ENCODE assay signal across 8 cellular contexts in the genomic region with DNA sequence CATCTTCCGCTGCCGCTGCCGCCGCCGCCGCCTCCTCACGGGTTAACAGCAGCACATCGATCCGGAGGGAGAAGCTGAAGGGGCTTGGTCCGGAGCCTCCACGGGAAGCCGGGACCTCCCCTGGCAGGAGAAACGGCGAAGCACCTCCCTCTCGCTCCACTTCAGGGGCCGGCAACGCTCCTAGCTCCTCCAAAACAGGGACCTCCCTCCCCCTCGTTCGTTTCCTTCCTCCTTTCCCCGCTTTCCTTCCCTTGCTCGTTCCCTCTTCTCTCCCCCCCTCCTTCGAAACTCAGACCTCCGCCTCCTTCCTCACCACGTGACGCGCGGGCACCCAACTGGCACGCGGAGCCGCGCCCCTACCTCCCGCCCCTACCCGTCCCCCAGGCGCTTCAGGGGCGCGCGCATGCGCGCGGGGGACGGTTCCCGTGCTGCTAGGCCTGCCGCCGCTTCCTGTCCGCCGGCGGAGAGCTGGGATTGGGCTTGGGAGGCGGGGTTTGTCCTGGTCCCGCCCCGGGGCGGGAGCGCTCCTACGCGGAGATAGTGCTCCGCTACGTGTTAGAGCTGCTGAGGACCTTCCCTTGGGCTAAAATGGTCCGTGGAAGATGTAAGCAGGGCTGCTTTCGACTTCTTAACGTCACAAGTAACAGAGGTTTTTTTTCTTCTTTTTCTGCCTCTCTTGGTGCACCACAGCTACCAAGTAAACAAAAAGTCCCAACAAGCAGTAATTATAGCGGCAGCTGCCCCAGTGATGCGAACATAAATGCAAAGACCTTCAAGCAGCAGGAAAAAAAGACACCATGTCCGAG. TPM values are rescaled to one million over a fixed set of nuclear protein-coding genes. Genes with fewer than 3 reads are reported as not detected.
DNase-seq lines count a peak whose midpoint lies in the region; ATAC-seq and TF ChIP-seq lines count a peak whose summit lies in the region.

A gene with protein sequence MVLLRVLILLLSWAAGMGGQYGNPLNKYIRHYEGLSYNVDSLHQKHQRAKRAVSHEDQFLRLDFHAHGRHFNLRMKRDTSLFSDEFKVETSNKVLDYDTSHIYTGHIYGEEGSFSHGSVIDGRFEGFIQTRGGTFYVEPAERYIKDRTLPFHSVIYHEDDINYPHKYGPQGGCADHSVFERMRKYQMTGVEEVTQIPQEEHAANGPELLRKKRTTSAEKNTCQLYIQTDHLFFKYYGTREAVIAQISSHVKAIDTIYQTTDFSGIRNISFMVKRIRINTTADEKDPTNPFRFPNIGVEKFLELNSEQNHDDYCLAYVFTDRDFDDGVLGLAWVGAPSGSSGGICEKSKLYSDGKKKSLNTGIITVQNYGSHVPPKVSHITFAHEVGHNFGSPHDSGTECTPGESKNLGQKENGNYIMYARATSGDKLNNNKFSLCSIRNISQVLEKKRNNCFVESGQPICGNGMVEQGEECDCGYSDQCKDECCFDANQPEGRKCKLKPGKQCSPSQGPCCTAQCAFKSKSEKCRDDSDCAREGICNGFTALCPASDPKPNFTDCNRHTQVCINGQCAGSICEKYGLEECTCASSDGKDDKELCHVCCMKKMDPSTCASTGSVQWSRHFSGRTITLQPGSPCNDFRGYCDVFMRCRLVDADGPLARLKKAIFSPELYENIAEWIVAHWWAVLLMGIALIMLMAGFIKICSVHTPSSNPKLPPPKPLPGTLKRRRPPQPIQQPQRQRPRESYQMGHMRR (minus strand): TSS at position 176 of the 806 bp plus-strand sequence. CDS start 173 bp downstream, at position 3.

- peak; percentile 46 to 90 for TF ChIP-seq POLR2A in heart left ventricle (IDR thresholded peaks at IDR 0.05)
- peak in 3 of 4 donors; percentile 58 to 95 (median 93) for TF ChIP-seq POLR2A in upper lobe of left lung (IDR thresholded peaks at IDR 0.05)

- H3K4me1 ChIP-seq in heart left ventricle (peaks cover 0 to 38% (median 25%) of the 10 kb centered on the region in 12 donors), upper lobe of left lung (peaks cover 18 to 35% (median 28%) of the 10 kb centered on the region in 4 donors)

- TF ChIP-seq CTCF in GM12875 (IDR thresholded peaks at IDR 0.05; ENCODE audit: borderline replicate concordance, insufficient read depth, low read depth, low read length) (no peak), heart left ventricle (IDR thresholded peaks at IDR 0.05) (peak in 1 of 12 donors; percentile 5), upper lobe of left lung (IDR thresholded peaks at IDR 0.05) (peak in 1 of 6 experiments; percentile 19)

- H3K27ac Mint-ChIP-seq in T-cell: peak within 1 kb of the TSS; percentile 89 to 91

- no peaks in the 10 kb centered on the region for H3K27me3 Mint-ChIP-seq in T-cell

- peaks cover 4% of the 10 kb centered on the region for H3K36me3 Mint-ChIP-seq in T-cell

- intact Hi-C loops in heart left ventricle (cut with DNase I): loop anchor here in 9 of 10 donors (1.0 to 10.0 kb wide), 16 partner anchors 21 to 522 kb away; a partner anchor contains a TSS
- intact Hi-C loops in posterior cingulate gyrus (cut with DNase I): loop anchor here (1.0 to 5.0 kb wide), 2 partner anchors 22 to 72 kb away; a partner anchor contains a TSS

- peak within 1 kb of the TSS; percentile 94 for H3K27ac ChIP-seq in adipose tissue (ENCODE audit: low read depth, low read length)
- H3K27ac ChIP-seq in heart left ventricle: peak within 1 kb of the TSS; percentile 94 to 98 (median 98)
- peak within 1 kb of the TSS; percentile 96 to 99 (median 97) for H3K27ac ChIP-seq in upper lobe of left lung

- H3K27me3 ChIP-seq in heart left ventricle: no peaks in the 10 kb centered on the region
- no peaks in the 10 kb centered on the region for H3K27me3 ChIP-seq in upper lobe of left lung

- no peaks in the 10 kb centered on the region for H3K9me3 Mint-ChIP-seq in T-cell

- H3K4me3 ChIP-seq in GM12875 (ENCODE audit: low read depth, low read length) (peak within 1 kb of the TSS; percentile 94), heart left ventricle (peak within 1 kb of the TSS; percentile 75 to 95 (median 91)), upper lobe of left lung (peak within 1 kb of the TSS; percentile 81 to 94 (median 90))

- TF ChIP-seq EP300 in upper lobe of left lung (IDR thresholded peaks at IDR 0.05): no peak

- CTCF ChIA-PET in T-cell (lab: Charles Lee): interaction anchor here (0.6 to 1.8 kb wide), 9 partner anchors 10 to 299 kb away, joined by 3 to 35 read pairs (median 3); a partner anchor contains a TSS

- H3K4me3 Mint-ChIP-seq in T-cell: peak within 1 kb of the TSS; percentile 92 to 98 (median 93)

- WGBS in adipose tissue, 3 donors: 0% methylated on average over 54 to 62 of the region's 62 CpGs
- WGBS in heart left ventricle, 4 donors: 0 to 1% (median 1%) methylated on average over 43 to 62 of the region's 62 CpGs
- WGBS in upper lobe of left lung, 2 donors: 1% methylated on average over 47 to 58 of the region's 62 CpGs

- POLR2A ChIA-PET in T-cell (lab: Charles Lee): interaction anchor here (0.6 to 2.6 kb wide), 10 partner anchors 17 to 1771 kb away, joined by 3 to 23 read pairs (median 4); a partner anchor contains a TSS

- DNase-seq in NCI-H1436 treated with DMSO at 0.1 percent for 48 hours (lab: John Stamatoyannopoulos, UW) (peak; percentile 93), T-cell (peak; percentile 88 to 98 (median 97)), heart left ventricle (peak; percentile 99 to 100 (median 100)), posterior cingulate gyrus (peak; percentile 98 to 100 (median 99)), upper lobe of left lung (peak; percentile 99 to 100)

- peak; percentile 94 for ATAC-seq in HG02798 (IDR thresholded peaks at IDR 0.05; ENCODE audit: poor library complexity, unreplicated experiment)
- peak; percentile 93 to 95 (median 94) for ATAC-seq in T-cell (replicated peaks in 1 of 4)
- peak; percentile 95 to 98 (median 98) for ATAC-seq in heart left ventricle
- peak; percentile 99 for ATAC-seq in upper lobe of left lung (ENCODE audit: low FRiP score in 2 of 2)

- H3K4me1 Mint-ChIP-seq in T-cell: peaks cover 39 to 43% (median 43%) of the 10 kb centered on the region in 3 donors

- H3K36me3 ChIP-seq in heart left ventricle (no peaks in the 10 kb centered on the region), upper lobe of left lung (no peaks in the 10 kb centered on the region)

- H3K9me3 ChIP-seq in heart left ventricle (no peaks in the 10 kb centered on the region), upper lobe of left lung (no peaks in the 10 kb centered on the region)

RNA-seq across cellular contexts. Expression of the gene that starts here (rescaled TPM):
- total RNA-seq in T-cell (100 to 1,000 TPM in 4 of 5 donors, 10 to 100 TPM in 1; 99.5 to 146 (median 113) TPM), heart left ventricle (100 to 1,000 TPM in 1 of 9 donors, 10 to 100 TPM in 8; 32.9 to 128 (median 74.8) TPM), upper lobe of left lung (100 to 1,000 TPM in 3 of 6 donors, 10 to 100 TPM in 3; 64.5 to 139 (median 93.5) TPM)
- polyA plus RNA-seq in adipose tissue (10 to 100 TPM in 2 of 3 donors, 1 to 10 TPM in 1; 8.3 to 25.6 (median 14.8) TPM), heart left ventricle (10 to 100 TPM in 1 of 2 donors, 1 to 10 TPM in 1; 8.4 to 45.0 TPM)

Comparison
In these comparisons a context has a peak if more than half of its experiments do, and no peak if none do; other contexts are left out.
1. Peak in every context shown above with its lines: DNase-seq, ATAC-seq, H3K4me3 ChIP-seq and H3K27ac ChIP-seq.